In the genomic region with DNA sequence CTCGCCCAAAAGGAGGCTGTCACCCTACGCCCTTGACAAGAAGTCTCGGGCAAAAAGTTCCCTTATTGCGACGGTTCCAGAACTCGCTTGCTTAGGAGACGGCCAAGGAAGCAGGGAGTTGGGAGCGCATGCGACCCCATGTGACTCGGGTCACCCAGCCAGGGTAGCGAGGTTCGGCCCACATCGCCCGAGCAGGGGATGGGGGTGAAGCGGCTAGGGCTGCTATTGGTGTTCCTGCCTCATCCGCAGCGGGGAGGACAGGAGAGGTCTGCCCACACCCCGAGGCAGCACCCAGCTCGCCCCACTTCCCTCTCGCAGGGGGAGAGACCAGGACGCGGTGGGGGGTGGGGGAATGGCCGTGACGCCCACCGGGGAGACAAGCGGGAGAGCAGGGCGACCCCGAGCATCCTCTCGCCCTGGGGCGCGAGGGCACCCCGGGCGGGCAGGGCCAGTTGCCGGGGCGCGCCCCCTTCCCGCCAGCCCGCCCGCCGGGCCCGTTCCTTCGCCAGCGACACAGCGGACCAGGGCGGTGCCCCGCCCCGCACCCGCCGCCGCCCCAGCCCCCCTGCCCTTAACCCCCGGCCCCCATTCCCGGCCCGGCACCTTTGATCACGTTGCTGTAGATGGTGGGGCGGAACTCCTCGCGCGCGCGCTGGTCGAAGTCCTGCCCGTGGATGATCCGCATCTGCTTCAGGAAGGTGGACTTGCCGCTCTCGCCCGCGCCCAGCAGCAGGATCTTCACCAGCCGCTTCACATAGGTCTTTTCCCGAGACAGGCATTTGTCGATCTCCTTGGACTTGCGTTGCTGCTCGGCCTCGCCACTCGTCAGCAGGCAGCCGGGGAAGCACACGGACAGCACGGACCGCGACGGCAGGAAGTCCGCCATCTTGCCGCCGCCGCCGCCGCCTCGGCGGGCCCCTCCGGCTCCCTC, we compare ENCODE assay signal across 1 cellular context.
TF ChIP-seq lines count a peak whose summit lies in the region.

No MANE protein-coding gene starts in this region.

TF ChIP-seq in HEK293, 187 proteins besides CTCF, POLR2A, EP300 and RAD21 (continued from another document and continues in another):
- TF ChIP-seq, protein P1, sequence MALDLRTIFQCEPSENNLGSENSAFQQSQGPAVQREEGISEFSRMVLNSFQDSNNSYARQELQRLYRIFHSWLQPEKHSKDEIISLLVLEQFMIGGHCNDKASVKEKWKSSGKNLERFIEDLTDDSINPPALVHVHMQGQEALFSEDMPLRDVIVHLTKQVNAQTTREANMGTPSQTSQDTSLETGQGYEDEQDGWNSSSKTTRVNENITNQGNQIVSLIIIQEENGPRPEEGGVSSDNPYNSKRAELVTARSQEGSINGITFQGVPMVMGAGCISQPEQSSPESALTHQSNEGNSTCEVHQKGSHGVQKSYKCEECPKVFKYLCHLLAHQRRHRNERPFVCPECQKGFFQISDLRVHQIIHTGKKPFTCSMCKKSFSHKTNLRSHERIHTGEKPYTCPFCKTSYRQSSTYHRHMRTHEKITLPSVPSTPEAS (tag by site-specific recombination; IDR thresholded peaks at IDR 0.05): no peak
- TF ChIP-seq YY2 (tag by site-specific recombination; IDR thresholded peaks at IDR 0.05) (peak; percentile 72; the same call in 1 of the 2 replicates), IKZF3 (tag by site-specific recombination; IDR thresholded peaks at IDR 0.05) (0 out of 2 replicates have a peak, but pooled peaks have one; percentile 42), ZIC2 (tag by site-specific recombination; IDR thresholded peaks at IDR 0.05) (peak; percentile 89), ZNF549 (tag by site-specific recombination; IDR thresholded peaks at IDR 0.05) (no peak), ZFP41 (tag by site-specific recombination; IDR thresholded peaks at IDR 0.05; ENCODE audit: borderline replicate concordance) (no peak), ZNF175 (tag by site-specific recombination; IDR thresholded peaks at IDR 0.05) (no peak), ZNF514 (tag by site-specific recombination; IDR thresholded peaks at IDR 0.05) (no peak), KLF9 (tag by site-specific recombination; IDR thresholded peaks at IDR 0.05; ENCODE audit: low read depth) (no peak; the same call in none of the 2 replicates), ZNF426 (tag by site-specific recombination; IDR thresholded peaks at IDR 0.05) (no peak), SALL2 (tag by site-specific recombination; IDR thresholded peaks at IDR 0.05; ENCODE audit: borderline replicate concordance) (no peak), HOXA7 (CRISPR knock-in tag; IDR thresholded peaks at IDR 0.05; ENCODE audit: borderline replicate concordance) (no peak), ZNF2 (tag by site-specific recombination; IDR thresholded peaks at IDR 0.05) (no peak), KLF8 (tag by site-specific recombination; IDR thresholded peaks at IDR 0.05) (peak; percentile 52), ZNF169 (tag by site-specific recombination; IDR thresholded peaks at IDR 0.05) (no peak), ZNF777 (tag by site-specific recombination; IDR thresholded peaks at IDR 0.05; ENCODE audit: borderline replicate concordance) (peak; percentile 92; the same call in 1 of the 2 replicates), YY1 (tag by site-specific recombination; IDR thresholded peaks at IDR 0.05) (peak; percentile 83), KLF16 (tag by site-specific recombination; IDR thresholded peaks at IDR 0.05) (peak; percentile 51), ZNF214 (tag by site-specific recombination; IDR thresholded peaks at IDR 0.05; ENCODE audit: borderline replicate concordance) (no peak), GLI2 (tag by site-specific recombination; IDR thresholded peaks at IDR 0.05; ENCODE audit: borderline replicate concordance, low read depth) (no peak), ZNF76 (tag by site-specific recombination; IDR thresholded peaks at IDR 0.05; ENCODE audit: borderline replicate concordance, low read depth) (no peak), ZNF112 (tag by site-specific recombination; IDR thresholded peaks at IDR 0.05) (no peak), KLF10 (tag by site-specific recombination; IDR thresholded peaks at IDR 0.05) (no peak), KLF7 (tag by site-specific recombination; IDR thresholded peaks at IDR 0.05; ENCODE audit: borderline replicate concordance) (no peak), ZNF830 (tag by site-specific recombination; IDR thresholded peaks at IDR 0.05; ENCODE audit: low read depth) (no peak), HOXC10 (CRISPR knock-in tag; IDR thresholded peaks at IDR 0.05) (no peak), ZNF701 (tag by site-specific recombination; IDR thresholded peaks at IDR 0.05) (no peak), OVOL3 (tag by site-specific recombination; IDR thresholded peaks at IDR 0.05) (no peak), ZNF174 (tag by site-specific recombination; IDR thresholded peaks at IDR 0.05) (no peak), ZNF624 (tag by site-specific recombination; IDR thresholded peaks at IDR 0.05) (no peak), ZNF571 (tag by site-specific recombination; IDR thresholded peaks at IDR 0.05) (no peak), EGR2 (tag by site-specific recombination; IDR thresholded peaks at IDR 0.05; ENCODE audit: low read depth) (peak; percentile 26; the same call in 1 of the 2 replicates), ZNF433 (tag by site-specific recombination; IDR thresholded peaks at IDR 0.05; ENCODE audit: low read depth) (no peak), BCL11A (tag by site-specific recombination; IDR thresholded peaks at IDR 0.05; ENCODE audit: low read depth) (peak; percentile 13; the same call in 1 of the 2 replicates), ZFP69B (tag by site-specific recombination; IDR thresholded peaks at IDR 0.05) (peak; percentile 24; the same call in 1 of the 2 replicates), ZSCAN30 (tag by site-specific recombination; IDR thresholded peaks at IDR 0.05) (0 out of 2 replicates have a peak, but pooled peaks have one; percentile 15), GFI1B (tag by site-specific recombination; IDR thresholded peaks at IDR 0.05) (no peak), TRIM28 (IDR thresholded peaks at IDR 0.05; ENCODE audit: borderline replicate concordance, low read length) (0 out of 2 replicates have a peak, but pooled peaks have one; percentile 28), ZNF626 (tag by site-specific recombination; IDR thresholded peaks at IDR 0.05) (no peak), ZNF585B (tag by site-specific recombination; IDR thresholded peaks at IDR 0.05) (no peak), ZNF221 (tag by site-specific recombination; IDR thresholded peaks at IDR 0.05; ENCODE audit: borderline replicate concordance) (no peak)
- TF ChIP-seq, protein P2, sequence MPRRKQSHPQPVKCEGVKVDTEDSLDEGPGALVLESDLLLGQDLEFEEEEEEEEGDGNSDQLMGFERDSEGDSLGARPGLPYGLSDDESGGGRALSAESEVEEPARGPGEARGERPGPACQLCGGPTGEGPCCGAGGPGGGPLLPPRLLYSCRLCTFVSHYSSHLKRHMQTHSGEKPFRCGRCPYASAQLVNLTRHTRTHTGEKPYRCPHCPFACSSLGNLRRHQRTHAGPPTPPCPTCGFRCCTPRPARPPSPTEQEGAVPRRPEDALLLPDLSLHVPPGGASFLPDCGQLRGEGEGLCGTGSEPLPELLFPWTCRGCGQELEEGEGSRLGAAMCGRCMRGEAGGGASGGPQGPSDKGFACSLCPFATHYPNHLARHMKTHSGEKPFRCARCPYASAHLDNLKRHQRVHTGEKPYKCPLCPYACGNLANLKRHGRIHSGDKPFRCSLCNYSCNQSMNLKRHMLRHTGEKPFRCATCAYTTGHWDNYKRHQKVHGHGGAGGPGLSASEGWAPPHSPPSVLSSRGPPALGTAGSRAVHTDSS (tag by site-specific recombination; IDR thresholded peaks at IDR 0.05): no peak
- TF ChIP-seq, protein P3, sequence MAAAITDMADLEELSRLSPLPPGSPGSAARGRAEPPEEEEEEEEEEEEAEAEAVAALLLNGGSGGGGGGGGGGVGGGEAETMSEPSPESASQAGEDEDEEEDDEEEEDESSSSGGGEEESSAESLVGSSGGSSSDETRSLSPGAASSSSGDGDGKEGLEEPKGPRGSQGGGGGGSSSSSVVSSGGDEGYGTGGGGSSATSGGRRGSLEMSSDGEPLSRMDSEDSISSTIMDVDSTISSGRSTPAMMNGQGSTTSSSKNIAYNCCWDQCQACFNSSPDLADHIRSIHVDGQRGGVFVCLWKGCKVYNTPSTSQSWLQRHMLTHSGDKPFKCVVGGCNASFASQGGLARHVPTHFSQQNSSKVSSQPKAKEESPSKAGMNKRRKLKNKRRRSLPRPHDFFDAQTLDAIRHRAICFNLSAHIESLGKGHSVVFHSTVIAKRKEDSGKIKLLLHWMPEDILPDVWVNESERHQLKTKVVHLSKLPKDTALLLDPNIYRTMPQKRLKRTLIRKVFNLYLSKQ (tag by site-specific recombination; IDR thresholded peaks at IDR 0.05; ENCODE audit: borderline replicate concordance): no peak
- TF ChIP-seq, protein P4, sequence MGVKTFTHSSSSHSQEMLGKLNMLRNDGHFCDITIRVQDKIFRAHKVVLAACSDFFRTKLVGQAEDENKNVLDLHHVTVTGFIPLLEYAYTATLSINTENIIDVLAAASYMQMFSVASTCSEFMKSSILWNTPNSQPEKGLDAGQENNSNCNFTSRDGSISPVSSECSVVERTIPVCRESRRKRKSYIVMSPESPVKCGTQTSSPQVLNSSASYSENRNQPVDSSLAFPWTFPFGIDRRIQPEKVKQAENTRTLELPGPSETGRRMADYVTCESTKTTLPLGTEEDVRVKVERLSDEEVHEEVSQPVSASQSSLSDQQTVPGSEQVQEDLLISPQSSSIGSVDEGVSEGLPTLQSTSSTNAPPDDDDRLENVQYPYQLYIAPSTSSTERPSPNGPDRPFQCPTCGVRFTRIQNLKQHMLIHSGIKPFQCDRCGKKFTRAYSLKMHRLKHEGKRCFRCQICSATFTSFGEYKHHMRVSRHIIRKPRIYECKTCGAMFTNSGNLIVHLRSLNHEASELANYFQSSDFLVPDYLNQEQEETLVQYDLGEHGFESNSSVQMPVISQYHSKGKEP (tag by site-specific recombination; IDR thresholded peaks at IDR 0.05): no peak
- TF ChIP-seq, protein P5, sequence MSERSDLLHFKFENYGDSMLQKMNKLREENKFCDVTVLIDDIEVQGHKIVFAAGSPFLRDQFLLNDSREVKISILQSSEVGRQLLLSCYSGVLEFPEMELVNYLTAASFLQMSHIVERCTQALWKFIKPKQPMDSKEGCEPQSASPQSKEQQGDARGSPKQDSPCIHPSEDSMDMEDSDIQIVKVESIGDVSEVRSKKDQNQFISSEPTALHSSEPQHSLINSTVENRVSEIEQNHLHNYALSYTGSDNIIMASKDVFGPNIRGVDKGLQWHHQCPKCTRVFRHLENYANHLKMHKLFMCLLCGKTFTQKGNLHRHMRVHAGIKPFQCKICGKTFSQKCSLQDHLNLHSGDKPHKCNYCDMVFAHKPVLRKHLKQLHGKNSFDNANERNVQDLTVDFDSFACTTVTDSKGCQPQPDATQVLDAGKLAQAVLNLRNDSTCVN (tag by site-specific recombination; optimal IDR thresholded peaks at IDR 0.05): peak; percentile 79
- TF ChIP-seq, protein P6, sequence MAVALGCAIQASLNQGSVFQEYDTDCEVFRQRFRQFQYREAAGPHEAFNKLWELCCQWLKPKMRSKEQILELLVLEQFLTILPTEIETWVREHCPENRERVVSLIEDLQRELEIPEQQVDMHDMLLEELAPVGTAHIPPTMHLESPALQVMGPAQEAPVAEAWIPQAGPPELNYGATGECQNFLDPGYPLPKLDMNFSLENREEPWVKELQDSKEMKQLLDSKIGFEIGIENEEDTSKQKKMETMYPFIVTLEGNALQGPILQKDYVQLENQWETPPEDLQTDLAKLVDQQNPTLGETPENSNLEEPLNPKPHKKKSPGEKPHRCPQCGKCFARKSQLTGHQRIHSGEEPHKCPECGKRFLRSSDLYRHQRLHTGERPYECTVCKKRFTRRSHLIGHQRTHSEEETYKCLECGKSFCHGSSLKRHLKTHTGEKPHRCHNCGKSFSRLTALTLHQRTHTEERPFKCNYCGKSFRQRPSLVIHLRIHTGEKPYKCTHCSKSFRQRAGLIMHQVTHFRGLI (tag by site-specific recombination; IDR thresholded peaks at IDR 0.05): no peak
- TF ChIP-seq, protein P7, sequence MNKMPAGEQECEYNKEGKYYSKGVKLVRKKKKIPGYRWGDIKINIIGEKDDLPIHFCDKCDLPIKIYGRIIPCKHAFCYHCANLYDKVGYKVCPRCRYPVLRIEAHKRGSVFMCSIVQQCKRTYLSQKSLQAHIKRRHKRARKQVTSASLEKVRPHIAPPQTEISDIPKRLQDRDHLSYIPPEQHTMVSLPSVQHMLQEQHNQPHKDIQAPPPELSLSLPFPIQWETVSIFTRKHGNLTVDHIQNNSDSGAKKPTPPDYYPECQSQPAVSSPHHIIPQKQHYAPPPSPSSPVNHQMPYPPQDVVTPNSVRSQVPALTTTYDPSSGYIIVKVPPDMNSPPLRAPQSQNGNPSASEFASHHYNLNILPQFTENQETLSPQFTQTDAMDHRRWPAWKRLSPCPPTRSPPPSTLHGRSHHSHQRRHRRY (tag by site-specific recombination; IDR thresholded peaks at IDR 0.05): no peak
- TF ChIP-seq, protein P8, sequence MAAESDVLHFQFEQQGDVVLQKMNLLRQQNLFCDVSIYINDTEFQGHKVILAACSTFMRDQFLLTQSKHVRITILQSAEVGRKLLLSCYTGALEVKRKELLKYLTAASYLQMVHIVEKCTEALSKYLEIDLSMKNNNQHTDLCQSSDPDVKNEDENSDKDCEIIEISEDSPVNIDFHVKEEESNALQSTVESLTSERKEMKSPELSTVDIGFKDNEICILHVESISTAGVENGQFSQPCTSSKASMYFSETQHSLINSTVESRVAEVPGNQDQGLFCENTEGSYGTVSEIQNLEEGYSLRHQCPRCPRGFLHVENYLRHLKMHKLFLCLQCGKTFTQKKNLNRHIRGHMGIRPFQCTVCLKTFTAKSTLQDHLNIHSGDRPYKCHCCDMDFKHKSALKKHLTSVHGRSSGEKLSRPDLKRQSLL (tag by site-specific recombination; IDR thresholded peaks at IDR 0.05): no peak
- TF ChIP-seq, protein P9, sequence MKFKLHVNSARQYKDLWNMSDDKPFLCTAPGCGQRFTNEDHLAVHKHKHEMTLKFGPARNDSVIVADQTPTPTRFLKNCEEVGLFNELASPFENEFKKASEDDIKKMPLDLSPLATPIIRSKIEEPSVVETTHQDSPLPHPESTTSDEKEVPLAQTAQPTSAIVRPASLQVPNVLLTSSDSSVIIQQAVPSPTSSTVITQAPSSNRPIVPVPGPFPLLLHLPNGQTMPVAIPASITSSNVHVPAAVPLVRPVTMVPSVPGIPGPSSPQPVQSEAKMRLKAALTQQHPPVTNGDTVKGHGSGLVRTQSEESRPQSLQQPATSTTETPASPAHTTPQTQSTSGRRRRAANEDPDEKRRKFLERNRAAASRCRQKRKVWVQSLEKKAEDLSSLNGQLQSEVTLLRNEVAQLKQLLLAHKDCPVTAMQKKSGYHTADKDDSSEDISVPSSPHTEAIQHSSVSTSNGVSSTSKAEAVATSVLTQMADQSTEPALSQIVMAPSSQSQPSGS (tag by site-specific recombination; IDR thresholded peaks at IDR 0.05; ENCODE audit: low read depth): no peak
- TF ChIP-seq, protein P10, sequence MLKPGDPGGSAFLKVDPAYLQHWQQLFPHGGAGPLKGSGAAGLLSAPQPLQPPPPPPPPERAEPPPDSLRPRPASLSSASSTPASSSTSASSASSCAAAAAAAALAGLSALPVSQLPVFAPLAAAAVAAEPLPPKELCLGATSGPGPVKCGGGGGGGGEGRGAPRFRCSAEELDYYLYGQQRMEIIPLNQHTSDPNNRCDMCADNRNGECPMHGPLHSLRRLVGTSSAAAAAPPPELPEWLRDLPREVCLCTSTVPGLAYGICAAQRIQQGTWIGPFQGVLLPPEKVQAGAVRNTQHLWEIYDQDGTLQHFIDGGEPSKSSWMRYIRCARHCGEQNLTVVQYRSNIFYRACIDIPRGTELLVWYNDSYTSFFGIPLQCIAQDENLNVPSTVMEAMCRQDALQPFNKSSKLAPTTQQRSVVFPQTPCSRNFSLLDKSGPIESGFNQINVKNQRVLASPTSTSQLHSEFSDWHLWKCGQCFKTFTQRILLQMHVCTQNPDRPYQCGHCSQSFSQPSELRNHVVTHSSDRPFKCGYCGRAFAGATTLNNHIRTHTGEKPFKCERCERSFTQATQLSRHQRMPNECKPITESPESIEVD (tag by site-specific recombination; IDR thresholded peaks at IDR 0.05): no peak
